8 cellular contexts compared by ENCODE assay signal in the genomic region with DNA sequence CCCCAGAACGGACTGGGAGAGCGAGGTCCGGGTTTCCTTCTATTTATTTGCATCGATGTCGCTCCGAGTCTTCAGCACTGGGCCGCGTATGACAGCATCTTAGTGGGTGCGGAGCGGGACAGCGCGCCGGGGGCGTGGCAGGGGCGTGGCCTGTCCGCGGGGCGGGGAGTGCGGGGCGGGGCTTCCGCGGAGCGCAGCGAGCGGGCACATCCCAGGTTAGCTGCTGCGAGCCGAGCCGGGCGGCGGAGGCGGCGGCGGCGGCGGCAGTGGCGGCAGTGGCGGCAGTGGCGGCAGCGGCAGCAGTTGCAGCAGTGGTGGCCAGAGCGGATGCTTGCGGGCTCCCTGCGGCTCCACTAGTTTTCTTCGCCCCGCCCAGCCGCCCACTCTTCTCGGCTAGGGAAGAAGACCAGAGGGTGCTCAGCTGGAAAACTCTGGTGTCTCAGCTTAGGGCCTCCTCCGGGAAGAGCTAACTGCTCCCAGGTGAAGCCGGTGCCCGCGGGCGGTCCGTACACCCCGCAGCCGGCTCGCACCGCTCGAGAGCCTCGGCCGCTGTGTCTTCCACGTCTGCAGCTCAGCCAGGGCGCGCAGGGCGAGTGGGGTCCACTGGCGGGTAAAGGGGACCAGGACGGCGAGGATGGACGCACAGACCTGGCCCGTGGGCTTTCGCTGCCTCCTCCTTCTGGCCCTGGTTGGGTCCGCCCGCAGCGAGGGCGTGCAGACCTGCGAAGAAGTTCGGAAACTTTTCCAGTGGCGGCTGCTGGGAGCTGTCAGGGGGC. TPM values are rescaled to one million over a fixed set of nuclear protein-coding genes. Genes with fewer than 3 reads are reported as not detected.
DNase-seq lines count a peak whose midpoint lies in the region; ATAC-seq, FAIRE-seq and TF ChIP-seq lines count a peak whose summit lies in the region.

TSS of gene GPC5 (plus strand) at position 209 of the 776 bp plus-strand sequence.

- no peak within 1 kb of the TSS for H4K91ac ChIP-seq in neuronal stem cell (ENCODE audit: low read depth, low read length, poor library complexity)

- peak within 1 kb of the TSS; percentile 67 for H2BK15ac ChIP-seq in neuronal stem cell (ENCODE audit: low read length)

- H3K79me1 ChIP-seq in neuronal stem cell (ENCODE audit: low read depth, low read length), result no peaks in the 10 kb centered on the region

- H2BK12ac ChIP-seq in neuronal stem cell (ENCODE audit: low read length), result peak within 1 kb of the TSS; percentile 24

- no peak within 1 kb of the TSS for H3K27ac Mint-ChIP-seq in activated T-helper 17 cell treated with anti-CD3 and anti-CD28 coated beads, Interleukin-2, amount 50 U/mL, for 72 hours

- H4K8ac ChIP-seq in neuronal stem cell (ENCODE audit: low read depth, low read length), result no peak within 1 kb of the TSS

- H3K27ac ChIP-seq in HL-60 (replicated peaks) (no peak within 1 kb of the TSS), foreskin keratinocyte (no peak within 1 kb of the TSS), neuronal stem cell (replicated peaks; ENCODE audit: low read length) (no peak within 1 kb of the TSS), subcutaneous abdominal adipose tissue (ENCODE audit: low read depth, low read length) (no peak within 1 kb of the TSS)

- H3K9me3 Mint-ChIP-seq in activated T-helper 17 cell treated with anti-CD3 and anti-CD28 coated beads, Interleukin-2, amount 50 U/mL, for 72 hours, result no peaks in the 10 kb centered on the region

- H3K9me3 ChIP-seq in neuronal stem cell (replicated peaks in 1 of 2; ENCODE audit: control insufficient read depth in 2 of 2, insufficient read depth in 1 of 2, low read depth in 1 of 2, low read length in 2 of 2), result no peaks in the 10 kb centered on the region
- no peaks in the 10 kb centered on the region for H3K9me3 ChIP-seq in subcutaneous abdominal adipose tissue (ENCODE audit: control insufficient read depth in 5 of 5, low read length in 5 of 5)

- H3K14ac ChIP-seq in neuronal stem cell (ENCODE audit: low read length), result peak within 1 kb of the TSS; percentile 10

- peaks cover 4% of the 10 kb centered on the region for H3K4me1 Mint-ChIP-seq in activated T-helper 17 cell treated with anti-CD3 and anti-CD28 coated beads, Interleukin-2, amount 50 U/mL, for 72 hours

- H3K4me1 ChIP-seq in foreskin keratinocyte, result no peaks in the 10 kb centered on the region
- peaks cover 0 to 1% of the 10 kb centered on the region in 2 donors for H3K4me1 ChIP-seq in neuronal stem cell (ENCODE audit: control insufficient read depth in 2 of 2, insufficient read depth in 1 of 2, low read depth in 1 of 2, low read length in 2 of 2)
- H3K4me1 ChIP-seq in subcutaneous abdominal adipose tissue (ENCODE audit: control insufficient read depth in 5 of 5, insufficient read depth in 5 of 5, low read length in 5 of 5), result peaks cover 0 to 15% (median 12%) of the 10 kb centered on the region in 5 donors

- H3K36me3 Mint-ChIP-seq in activated T-helper 17 cell treated with anti-CD3 and anti-CD28 coated beads, Interleukin-2, amount 50 U/mL, for 72 hours (ENCODE audit: low read depth), result no peaks in the 10 kb centered on the region

- peaks cover 29% of the 10 kb centered on the region for H3K27me3 Mint-ChIP-seq in activated T-helper 17 cell treated with anti-CD3 and anti-CD28 coated beads, Interleukin-2, amount 50 U/mL, for 72 hours

- no peak within 1 kb of the TSS for H2BK120ac ChIP-seq in neuronal stem cell (ENCODE audit: low read depth, low read length)

- no peaks in the 10 kb centered on the region for H3K36me3 ChIP-seq in neuronal stem cell (replicated peaks in 1 of 2; ENCODE audit: control insufficient read depth in 2 of 2, insufficient read depth in 2 of 2, low read length in 2 of 2)
- H3K36me3 ChIP-seq in subcutaneous abdominal adipose tissue (ENCODE audit: control insufficient read depth in 5 of 5, insufficient read depth in 5 of 5, low read length in 5 of 5), result no peaks in the 10 kb centered on the region

- H3K27me3 ChIP-seq in HL-60 (ENCODE audit: insufficient read depth, poor library complexity, severe bottlenecking) (peaks cover 40% of the 10 kb centered on the region), foreskin keratinocyte (peaks cover 75% of the 10 kb centered on the region), neuronal stem cell (ENCODE audit: control insufficient read depth in 3 of 3, insufficient read depth in 3 of 3, low read depth in 1 of 3, low read length in 3 of 3) (peaks cover 6 to 80% (median 18%) of the 10 kb centered on the region in 3 experiments), subcutaneous abdominal adipose tissue (ENCODE audit: control insufficient read depth in 5 of 5, insufficient read depth in 4 of 5, low read length in 5 of 5) (peaks cover 11 to 55% (median 32%) of the 10 kb centered on the region in 5 donors)

- no peak for FAIRE-seq in RCC 7860 (lab: Jason Lieb, UNC)

- peak within 1 kb of the TSS; percentile 26 for H3K4me3 ChIP-seq in HL-60 (replicated peaks; ENCODE audit: insufficient read depth, low read length)
- peak within 1 kb of the TSS; percentile 40 to 81 for H3K4me3 ChIP-seq in neuronal stem cell (ENCODE audit: low read length in 2 of 2)
- peak within 1 kb of the TSS in 4 of 5 donors; percentile 48 to 66 (median 60) for H3K4me3 ChIP-seq in subcutaneous abdominal adipose tissue (ENCODE audit: low read depth in 1 of 5, low read length in 5 of 5)

- H3K4me3 Mint-ChIP-seq in activated T-helper 17 cell treated with anti-CD3 and anti-CD28 coated beads, Interleukin-2, amount 50 U/mL, for 72 hours, result peak within 1 kb of the TSS; percentile 79

- H2AFZ ChIP-seq in neuronal stem cell (ENCODE audit: low read length), result peak within 1 kb of the TSS; percentile 89

- peak within 1 kb of the TSS; percentile 26 for H3K23ac ChIP-seq in neuronal stem cell (ENCODE audit: low read depth, low read length, poor library complexity)

- DNase-seq in COR-L47 (lab: John Stamatoyannopoulos, UW), result peak; percentile 72
- peak; percentile 24 to 64 for DNase-seq in HL-60 (ENCODE audit: low read depth in 1 of 2, low spot score in 1 of 2)
- peak; percentile 64 for DNase-seq in RCC 7860 (ENCODE audit: low spot score)
- peak in 1 of 2 donors; percentile 46 for DNase-seq in foreskin keratinocyte
- DNase-seq in neuronal stem cell (ENCODE audit: low spot score), result peak; percentile 69

- ATAC-seq in GM21360 (IDR thresholded peaks at IDR 0.05; ENCODE audit: unreplicated experiment) (peak; percentile 99), foreskin keratinocyte (peak; percentile 98)
- ATAC-seq in activated T-helper 17 cell treated with anti-CD3 and anti-CD28 coated beads, Interleukin-2, amount 50 U/mL, for 72 hours (replicated peaks), result peak; percentile 99

- H2AK5ac ChIP-seq in neuronal stem cell (ENCODE audit: low read depth, low read length), result no peak within 1 kb of the TSS

- peak within 1 kb of the TSS; percentile 60 for H3K9ac ChIP-seq in neuronal stem cell (ENCODE audit: low read depth, low read length, poor library complexity)
- H3K9ac ChIP-seq in subcutaneous abdominal adipose tissue (ENCODE audit: low read length in 5 of 5), result no peak within 1 kb of the TSS

- no CpG with 5 or more reads among the region's 76 CpGs for WGBS in neuronal stem cell (ENCODE audit: extremely low coverage in 2 of 2, insufficient read length in 2 of 2, insufficient replicate concordance in 1 of 2), 2 donors

- H2BK5ac ChIP-seq in neuronal stem cell (ENCODE audit: low read length), result peak within 1 kb of the TSS; percentile 66

- peak within 1 kb of the TSS; percentile 95 for H3K4me2 ChIP-seq in neuronal stem cell (ENCODE audit: insufficient read depth, low read length, poor library complexity, severe bottlenecking)

- H3K4ac ChIP-seq in neuronal stem cell (ENCODE audit: low read length), result no peak within 1 kb of the TSS

- TF ChIP-seq CTCF in HL-60 (IDR thresholded peaks at IDR 0.05; ENCODE audit: insufficient read depth, low read length) (no peak), foreskin keratinocyte (conservative IDR thresholded peaks at IDR 0.05) (no peak)

- H3K18ac ChIP-seq in neuronal stem cell (ENCODE audit: low read length), result peak within 1 kb of the TSS; percentile 23

RNA-seq across cellular contexts. Expression of gene GPC5, which starts in this region (rescaled TPM):
- under 1 TPM; 0.09 to 0.29 TPM for total RNA-seq in activated T-helper 17 cell treated with anti-CD3 and anti-CD28 coated beads, Interleukin-2, amount 50 U/mL, for 72 hours
- 0.03 and 0.11 TPM in 2 replicates for total RNA-seq in foreskin keratinocyte
- polyA plus RNA-seq in foreskin keratinocyte, result not detected in 2 replicates
- polyA plus RNA-seq in neuronal stem cell (2013, experiment 1 of 2), result 0.18 TPM
- polyA plus RNA-seq in neuronal stem cell (2013, experiment 2 of 2), result 0.25 TPM

Comparison
In these comparisons a context has a peak if more than half of its experiments do, and no peak if none do; other contexts are left out.
1. Peak in ATAC-seq in activated T-helper 17 cell treated with anti-CD3 and anti-CD28 coated beads, Interleukin-2, amount 50 U/mL, for 72 hours; RNA of the gene not detected or under 1 TPM.
2. Peak in ATAC-seq in foreskin keratinocyte; RNA of the gene not detected or under 1 TPM.